2 cellular contexts compared by ENCODE assay signal in genomic region chr14:34078117-34078743, GRCh38.
TF ChIP-seq lines count a peak whose summit lies in the region.

No MANE protein-coding gene starts in this region.

TF ChIP-seq in GM12891, 5 proteins besides CTCF, POLR2A, EP300 and RAD21:
- TF ChIP-seq POLR2AphosphoS5 (IDR thresholded peaks at IDR 0.05; ENCODE audit: low read depth, low read length), result no peak
- no peak for TF ChIP-seq TAF1 (IDR thresholded peaks at IDR 0.05; ENCODE audit: low read depth, low read length)
- no peak for TF ChIP-seq PAX5 (IDR thresholded peaks at IDR 0.05; ENCODE audit: insufficient read depth, low read length, severe bottlenecking)
- TF ChIP-seq SPI1 (IDR thresholded peaks at IDR 0.05; ENCODE audit: low read depth, low read length), result peak; percentile 86
- no peak for TF ChIP-seq POU2F2 (IDR thresholded peaks at IDR 0.05; ENCODE audit: low read depth, low read length)

TF ChIP-seq in GM12878, 131 proteins besides CTCF, POLR2A, EP300 and RAD21:
- 0 out of 2 replicates have a peak, but pooled peaks have one; percentile 34 for TF ChIP-seq RELB (IDR thresholded peaks at IDR 0.05; ENCODE audit: low read depth)
- TF ChIP-seq IKZF2 (IDR thresholded peaks at IDR 0.05), result peak; percentile 64 to 75; a peak in 3 of 4 replicates
- TF ChIP-seq IKZF1 (conservative IDR thresholded peaks at IDR 0.05), result peak; percentile 46
- no peak for TF ChIP-seq JUND (IDR thresholded peaks at IDR 0.05; ENCODE audit: low read depth, low read length)
- peak; percentile 89; the same call in 1 of the 2 replicates for TF ChIP-seq SPI1 (IDR thresholded peaks at IDR 0.05; ENCODE audit: borderline replicate concordance, insufficient read depth, low read depth, low read length)
- no peak for TF ChIP-seq ESRRA (IDR thresholded peaks at IDR 0.05; ENCODE audit: low read length)
